In the genomic region with DNA sequence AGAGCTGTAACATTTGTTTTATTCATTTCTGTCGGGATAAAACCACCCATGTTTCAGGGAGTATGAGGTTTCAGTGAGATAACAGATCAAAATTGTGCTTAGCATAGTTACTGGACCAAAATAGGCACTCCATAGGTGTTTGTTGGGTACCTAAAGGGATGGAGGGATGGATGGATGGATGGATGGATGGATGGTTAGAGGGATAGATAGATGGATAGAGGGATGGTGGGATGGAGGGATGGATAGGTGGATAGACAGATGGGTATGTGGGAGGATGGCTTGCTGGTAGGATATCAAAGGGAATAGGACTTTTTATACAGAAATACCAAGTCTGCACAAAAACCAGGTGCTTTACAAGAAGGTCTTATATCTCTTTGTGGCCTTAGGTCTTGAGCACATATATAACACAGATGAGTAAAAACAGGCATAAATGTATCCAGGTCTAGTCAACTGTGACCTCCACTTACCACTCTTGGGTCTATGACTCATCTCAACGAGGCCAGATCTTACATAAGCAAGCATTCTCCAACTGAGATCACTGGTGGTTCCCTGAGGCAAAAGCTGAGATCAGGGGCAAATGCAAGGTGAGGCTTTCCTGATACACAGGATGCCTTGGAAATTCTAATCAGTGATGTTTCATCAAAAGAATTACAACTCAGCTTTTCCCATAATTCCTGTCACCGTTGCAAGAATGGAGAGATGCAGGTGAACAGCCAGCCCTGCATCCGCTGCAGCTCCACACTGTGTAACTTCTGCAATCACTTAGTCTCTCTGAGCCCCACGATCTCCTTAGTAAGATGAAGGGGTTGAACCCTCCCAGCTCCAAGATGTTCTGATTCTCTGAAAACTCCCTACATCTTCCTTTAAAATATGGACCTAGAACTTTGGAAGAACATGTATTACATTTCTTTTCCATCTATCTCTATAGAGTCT, we compare ENCODE assay signal across 8 cellular contexts. TPM values are rescaled to one million over a fixed set of nuclear protein-coding genes. Genes with fewer than 3 reads are reported as not detected.
DNase-seq lines count a peak whose midpoint lies in the region; ATAC-seq and TF ChIP-seq lines count a peak whose summit lies in the region.

No MANE protein-coding gene starts in this region.

- ATAC-seq in GM19023 (IDR thresholded peaks at IDR 0.05; ENCODE audit: unreplicated experiment) (peak; percentile 70), HG03097 (IDR thresholded peaks at IDR 0.05; ENCODE audit: low FRiP score, unreplicated experiment) (peak; percentile 67)
- ATAC-seq in CD4-positive, alpha-beta T cell (ENCODE audit: poor library complexity), result no peak

- peaks cover 15% of the 10 kb centered on the region for H3K4me1 Mint-ChIP-seq in activated CD4-positive, alpha-beta memory T cell treated with anti-CD3 and anti-CD28 coated beads, Interleukin-2, amount 10 ng/mL, durations not matched to agents 7 days and 5 days
- H3K4me1 Mint-ChIP-seq in CD4-positive, alpha-beta T cell (ENCODE audit: low read depth), result no peaks in the 10 kb centered on the region

- POLR2A ChIA-PET in activated CD4-positive, alpha-beta memory T cell treated with anti-CD3 and anti-CD28 coated beads, Interleukin-2, amount 10 ng/mL, durations not matched to agents 7 days and 5 days (lab: Charles Lee), result interaction anchor here (1.2 to 2.2 kb wide), 2 partner anchors 25 to 55 kb away, joined by 4 to 8 read pairs; no protein-coding TSS in a partner anchor
- POLR2A ChIA-PET in CD4-positive, alpha-beta T cell (lab: Charles Lee), result no interaction called here

- intact Hi-C loops in CD4-positive, alpha-beta T cell (cut with DNase I, micrococcal nuclease), result no loop called here

- H3K27ac ChIP-seq in CD4-positive, alpha-beta T cell (ENCODE audit: low read depth, low read length), result no peak overlapping the region

- H3K27ac Mint-ChIP-seq in activated CD4-positive, alpha-beta memory T cell treated with anti-CD3 and anti-CD28 coated beads, Interleukin-2, amount 10 ng/mL, durations not matched to agents 7 days and 5 days, result no peak overlapping the region
- H3K27ac Mint-ChIP-seq in CD4-positive, alpha-beta T cell, result no peak overlapping the region

- no peaks in the 10 kb centered on the region for H3K9me3 ChIP-seq in CD4-positive, alpha-beta T cell (ENCODE audit: control insufficient read depth, low read length)

- H3K9me3 Mint-ChIP-seq in activated CD4-positive, alpha-beta memory T cell treated with anti-CD3 and anti-CD28 coated beads, Interleukin-2, amount 10 ng/mL, durations not matched to agents 7 days and 5 days, result no peaks in the 10 kb centered on the region
- H3K9me3 Mint-ChIP-seq in CD4-positive, alpha-beta T cell, result no peaks in the 10 kb centered on the region

- DNase-seq in AG20443 (ENCODE audit: low spot score), result peak; percentile 60
- peak; percentile 36 for DNase-seq in activated CD4-positive, alpha-beta memory T cell treated with anti-CD3 and anti-CD28 coated beads, Interleukin-2, amount 10 ng/mL, durations not matched to agents 7 days and 5 days
- peak; percentile 5 to 24 for DNase-seq in stimulated activated CD4-positive, alpha-beta T cell treated with anti-CD3 and anti-CD28 coated beads, Interleukin-2, amount 100 ng/mL, for 24 hours
- no peak for DNase-seq in foreskin melanocyte
- no peak for DNase-seq in D341Med (ENCODE audit: low spot score)
- no peak for DNase-seq in CD4-positive, alpha-beta T cell

- H3K27me3 Mint-ChIP-seq in activated CD4-positive, alpha-beta memory T cell treated with anti-CD3 and anti-CD28 coated beads, Interleukin-2, amount 10 ng/mL, durations not matched to agents 7 days and 5 days, result peaks cover 49% of the 10 kb centered on the region
- H3K27me3 Mint-ChIP-seq in CD4-positive, alpha-beta T cell, result no peaks in the 10 kb centered on the region

- no peaks in the 10 kb centered on the region for H3K27me3 ChIP-seq in CD4-positive, alpha-beta T cell (ENCODE audit: control insufficient read depth, insufficient read depth, low read length)

- no peak overlapping the region for H3K4me3 Mint-ChIP-seq in activated CD4-positive, alpha-beta memory T cell treated with anti-CD3 and anti-CD28 coated beads, Interleukin-2, amount 10 ng/mL, durations not matched to agents 7 days and 5 days
- H3K4me3 Mint-ChIP-seq in CD4-positive, alpha-beta T cell, result no peak overlapping the region

- TF ChIP-seq CTCF in CD4-positive, alpha-beta T cell (IDR thresholded peaks at IDR 0.05), result no peak

- H3K36me3 Mint-ChIP-seq in activated CD4-positive, alpha-beta memory T cell treated with anti-CD3 and anti-CD28 coated beads, Interleukin-2, amount 10 ng/mL, durations not matched to agents 7 days and 5 days (ENCODE audit: low read depth), result no peaks in the 10 kb centered on the region
- no peaks in the 10 kb centered on the region for H3K36me3 Mint-ChIP-seq in CD4-positive, alpha-beta T cell (ENCODE audit: low read depth)

- CTCF ChIA-PET in activated CD4-positive, alpha-beta memory T cell treated with anti-CD3 and anti-CD28 coated beads, Interleukin-2, amount 10 ng/mL, durations not matched to agents 7 days and 5 days (lab: Charles Lee), result interaction anchor here (0.7 to 1.4 kb wide), 2 partner anchors 17 to 53 kb away, joined by 3 to 4 read pairs; no protein-coding TSS in a partner anchor
- CTCF ChIA-PET in CD4-positive, alpha-beta T cell (lab: Charles Lee), result no interaction called here

RNA-seq across cellular contexts. Expression of a gene that starts 32.0 kb away (rescaled TPM):
- under 1 TPM; 0.23 to 0.38 TPM for total RNA-seq in activated CD4-positive, alpha-beta memory T cell treated with anti-CD3 and anti-CD28 coated beads, Interleukin-2, amount 10 ng/mL, durations not matched to agents 7 days and 5 days
- under 1 TPM; 0.47 to 0.53 TPM for total RNA-seq in CD4-positive, alpha-beta T cell

RNA-seq across cellular contexts. Expression of a gene that starts 56.1 kb away (rescaled TPM):
- total RNA-seq in activated CD4-positive, alpha-beta memory T cell treated with anti-CD3 and anti-CD28 coated beads, Interleukin-2, amount 10 ng/mL, durations not matched to agents 7 days and 5 days, result 10 to 100 TPM; 29.5 to 32.0 TPM
- total RNA-seq in CD4-positive, alpha-beta T cell, result 1 to 10 TPM; 5.7 to 6.4 TPM

Comparison
In these comparisons a context has a peak if more than half of its experiments do, and no peak if none do; other contexts are left out.
1. DNase-seq: peak in AG20443 (single experiment), activated CD4-positive, alpha-beta memory T cell treated with anti-CD3 and anti-CD28 coated beads, Interleukin-2, amount 10 ng/mL, durations not matched to agents 7 days and 5 days (single experiment) and stimulated activated CD4-positive, alpha-beta T cell treated with anti-CD3 and anti-CD28 coated beads, Interleukin-2, amount 100 ng/mL, for 24 hours (2 of 2); none in foreskin melanocyte (single experiment), D341Med (single experiment) and CD4-positive, alpha-beta T cell (0 of 10).
2. RNA of a gene that starts 56.1 kb away (total RNA-seq): 29.5 to 32.0 TPM in activated CD4-positive, alpha-beta memory T cell treated with anti-CD3 and anti-CD28 coated beads, Interleukin-2, amount 10 ng/mL, durations not matched to agents 7 days and 5 days; 5.7 to 6.4 TPM in CD4-positive, alpha-beta T cell; every median in the first group is over 4 times any median in the second.